ENCODE assay signal across 9 cellular contexts in the genomic region with DNA sequence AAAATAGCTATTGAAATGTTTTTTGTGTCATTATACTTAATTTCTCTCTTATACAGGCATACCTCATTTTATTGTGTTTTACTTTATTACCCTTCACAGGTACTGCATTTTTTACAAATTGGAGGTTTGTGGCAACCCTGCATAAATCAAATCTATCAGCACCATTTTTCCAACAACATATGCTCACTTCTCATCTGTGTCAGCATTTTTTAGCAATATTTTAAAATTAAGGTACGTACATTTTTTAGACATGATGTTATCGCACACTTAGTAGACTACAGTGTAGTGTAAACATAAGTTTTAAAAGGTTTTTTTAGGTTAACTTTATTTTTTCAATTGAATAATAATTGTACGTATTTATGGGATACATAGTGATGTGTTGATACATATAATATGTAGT.
"Had no signal": no experiment of that assay in that cellular context is flagged by ENCODE, and none has a peak within 500 bp of the region (broad histone marks: within the 10 kb centered on the region; RNA-seq: fewer than 3 reads in every experiment).

No MANE protein-coding gene starts in this region.

- H2AFZ ChIP-seq: GM23338 had no signal

- FAIRE-seq: H1, H54, HTR-8/SVneo had no signal

- H3K4me3 ChIP-seq: GM23338 had no signal

- DNase-seq: H9, HCEC 1CT, Karpas-422, KBM-7 had no signal

- H3K4me2 ChIP-seq: GM23338, KMS-11 had no signal

- H3K27ac ChIP-seq: KMS-11 had no signal

- H3K9ac ChIP-seq: KMS-11 had no signal

- ATAC-seq: GM23338 had no signal
